Comparison of ENCODE assay signal across 7 cellular contexts in genomic region chr3:104460477-104461406, GRCh38.
A peak's percentile ranks its signal among the peaks of the same experiment; 100 is the strongest.
DNase-seq lines count a peak whose midpoint lies in the region; ATAC-seq and TF ChIP-seq lines count a peak whose summit lies in the region.

No MANE protein-coding gene starts in this region.

- H3K4me3 ChIP-seq in fibroblast of mammary gland (ENCODE audit: control insufficient read depth, low read depth, low read length), result no peak overlapping the region

- peak; percentile 10 to 32 for DNase-seq in Kasumi-1 (lab: John Stamatoyannopoulos, UW)
- peak; percentile 30 for DNase-seq in fibroblast of mammary gland (ENCODE audit: low read depth)
- DNase-seq in retina, result peak; percentile 6
- no peak for DNase-seq in NCI-H2107 treated with DMSO at 0.1 percent for 48 hours (lab: John Stamatoyannopoulos, UW; ENCODE audit: unreplicated experiment)
- DNase-seq in DMS79 (lab: John Stamatoyannopoulos, UW), result no peak
- DNase-seq in activated CD8-positive, alpha-beta memory T cell treated with anti-CD3 and anti-CD28 coated beads for 24 hours, result no peak

- peak; percentile 37 for TF ChIP-seq CTCF in fibroblast of mammary gland (conservative IDR thresholded peaks at IDR 0.05; ENCODE audit: control insufficient read depth, insufficient read depth, low read depth, low read length)

- ATAC-seq in GM19324 (IDR thresholded peaks at IDR 0.05; ENCODE audit: low FRiP score, unreplicated experiment), result peak; percentile 87

Comparison
In these comparisons a context has a peak if more than half of its experiments do, and no peak if none do; other contexts are left out.
1. DNase-seq: peak in Kasumi-1 (2 of 2), fibroblast of mammary gland (single experiment) and retina (single experiment); none in NCI-H2107 treated with DMSO at 0.1 percent for 48 hours (single experiment), DMS79 (single experiment) and activated CD8-positive, alpha-beta memory T cell treated with anti-CD3 and anti-CD28 coated beads for 24 hours (single experiment).